4 cellular contexts compared by ENCODE assay signal in genomic region chr19:45334881-45335280, GRCh38. TPM values are rescaled to one million over a fixed set of nuclear protein-coding genes. Genes with fewer than 3 reads are reported as not detected.
"Had no signal": no experiment of that assay in that cellular context is flagged by ENCODE, and none has a peak within 500 bp of the region (broad histone marks: within the 10 kb centered on the region; RNA-seq: fewer than 3 reads in every experiment).

No MANE protein-coding gene starts in this region.

RNA-seq across cellular contexts. Expression of gene KLC3, which starts 5.7 kb away (rescaled TPM):
- total RNA-seq: LHCN-M2 had no signal

RNA-seq across cellular contexts. Expression of gene CKM, which starts 12.2 kb away (rescaled TPM):
- total RNA-seq: LHCN-M2, M059J, MCF 10A, NCI-H460 had no signal
